Comparison of ENCODE assay signal across 9 cellular contexts in genomic region chr15:43912991-43913927, GRCh38.
A peak's percentile ranks its signal among the peaks of the same experiment; 100 is the strongest.
DNase-seq lines count a peak whose midpoint lies in the region; ATAC-seq and TF ChIP-seq lines count a peak whose summit lies in the region.
"Had no signal": no experiment of that assay in that cellular context is flagged by ENCODE, and none has a peak within 500 bp of the region (broad histone marks: within the 10 kb centered on the region; RNA-seq: fewer than 3 reads in every experiment).

No MANE protein-coding gene starts in this region.

- peaks cover 16% of the 10 kb centered on the region for H3K4me1 Mint-ChIP-seq in Calu3 (ENCODE audit: low read depth, unreplicated experiment)
- H3K4me1 Mint-ChIP-seq in osteocyte (ENCODE audit: unreplicated experiment) = peaks cover 34% of the 10 kb centered on the region

- no peak overlapping the region for H3K27ac Mint-ChIP-seq in Calu3 (ENCODE audit: unreplicated experiment)
- H3K27ac Mint-ChIP-seq in osteocyte (ENCODE audit: unreplicated experiment) = peak overlapping the region; percentile 75

- BruUV-seq in Calu3 (replicated peaks; lab: Mats Ljungman, UMichigan) = no TSS peak

- CTCF ChIA-PET in Calu3 (lab: Charles Lee) = interaction anchor here (0.6 kb wide), 3 partner anchors 121 to 627 kb away, joined by 3 to 9 read pairs (median 5); partner anchors contain the start of gene SERF2

- DNase-seq in Calu3 (peak; percentile 8), OCI-M1 (lab: John Stamatoyannopoulos, UW) (peak; percentile 23), fibroblast of mammary gland (ENCODE audit: low read depth) (peak; percentile 98), osteocyte (ENCODE audit: extremely low spot score, unreplicated experiment) (no peak), cerebellar nuclear complex (lab: John Stamatoyannopoulos, UW) (no peak), cortex of kidney (lab: John Stamatoyannopoulos, UW) (no peak), NCI-H1436 treated with DMSO at 0.1 percent for 48 hours (lab: John Stamatoyannopoulos, UW) (no peak)
- DNase-seq: activated CD4-positive, CD25-positive, alpha-beta regulatory T cell had no signal

- TF ChIP-seq CTCF in Calu3 (IDR thresholded peaks at IDR 0.05; ENCODE audit: unreplicated experiment) (no peak), fibroblast of mammary gland (conservative IDR thresholded peaks at IDR 0.05; ENCODE audit: control insufficient read depth, insufficient read depth, low read depth, low read length) (no peak), osteocyte (IDR thresholded peaks at IDR 0.05) (no peak)

- H3K36me3 Mint-ChIP-seq in Calu3 (ENCODE audit: insufficient read depth, unreplicated experiment) = peaks cover 8% of the 10 kb centered on the region
- H3K36me3 Mint-ChIP-seq in osteocyte (ENCODE audit: unreplicated experiment) = no peaks in the 10 kb centered on the region

- H3K4me3 Mint-ChIP-seq in Calu3 (ENCODE audit: low read depth, unreplicated experiment) (no peak overlapping the region), osteocyte (ENCODE audit: unreplicated experiment) (no peak overlapping the region)

- no peak overlapping the region for H3K4me3 ChIP-seq in fibroblast of mammary gland (ENCODE audit: control insufficient read depth, low read depth, low read length)

- intact Hi-C loops in Calu3 (cut with micrococcal nuclease; ENCODE audit: unreplicated experiment) = no loop called here

- H3K9me3 Mint-ChIP-seq in Calu3 (ENCODE audit: low read depth, unreplicated experiment) = no peaks in the 10 kb centered on the region
- H3K9me3 Mint-ChIP-seq in osteocyte (ENCODE audit: unreplicated experiment) = no peaks in the 10 kb centered on the region

- H3K27me3 Mint-ChIP-seq in Calu3 (ENCODE audit: unreplicated experiment) (no peaks in the 10 kb centered on the region), osteocyte (ENCODE audit: unreplicated experiment) (no peaks in the 10 kb centered on the region)

- ATAC-seq in GM19351 (IDR thresholded peaks at IDR 0.05; ENCODE audit: unreplicated experiment) = no peak

Comparison
In these comparisons a context has a peak if more than half of its experiments do, and no peak if none do; other contexts are left out.
1. DNase-seq: peak in Calu3 (single experiment), OCI-M1 (single experiment) and fibroblast of mammary gland (single experiment); none in osteocyte (single experiment), cerebellar nuclear complex (0 of 2), cortex of kidney (single experiment) and NCI-H1436 treated with DMSO at 0.1 percent for 48 hours (single experiment).